In the genomic region with DNA sequence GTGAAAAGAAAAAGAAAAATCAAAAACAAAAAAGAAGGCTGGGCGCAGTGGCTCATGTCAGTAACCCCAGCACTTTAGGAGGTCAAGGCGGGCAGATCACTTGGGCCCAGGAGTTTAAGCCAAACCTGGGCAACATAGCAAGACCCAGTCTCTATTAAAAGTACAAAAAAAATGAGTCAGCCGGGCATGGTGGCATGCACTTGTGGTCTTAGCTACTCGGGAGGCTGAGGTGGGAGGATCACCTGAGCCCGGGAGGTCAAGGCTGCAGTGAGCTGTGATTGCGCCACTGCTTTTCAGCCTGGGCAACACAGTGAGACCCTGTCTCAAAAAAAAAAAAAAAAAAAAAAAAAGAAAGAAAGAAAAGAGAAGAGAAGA, we compare ENCODE assay signal across 1 cellular context.
TF ChIP-seq lines count a peak whose summit lies in the region.

No MANE protein-coding gene starts in this region.

TF ChIP-seq in HEK293, 187 proteins besides CTCF, POLR2A, EP300 and RAD21:
- peak; percentile 93 for TF ChIP-seq ZNF121 (tag by site-specific recombination; IDR thresholded peaks at IDR 0.05)
